In the genomic region with DNA sequence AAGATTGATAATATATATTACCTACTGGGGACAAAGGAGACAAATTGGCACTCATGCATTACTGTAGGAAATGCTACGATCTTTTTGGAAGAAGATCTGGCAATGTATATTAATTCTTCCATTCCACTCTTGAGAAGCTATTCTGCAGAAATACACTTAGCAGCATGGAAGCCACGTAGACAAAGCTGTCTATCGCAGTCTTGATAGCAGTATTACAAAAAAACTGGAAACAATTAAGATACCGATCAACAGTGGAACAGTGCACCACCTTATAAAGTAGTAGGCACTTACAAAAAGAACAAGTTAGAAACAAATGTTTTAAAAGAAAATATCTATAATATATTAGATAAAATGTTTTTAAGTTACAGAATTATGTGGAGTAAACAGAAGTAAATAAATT, we compare ENCODE assay signal across 24 cellular contexts.
"Had no signal": no experiment of that assay in that cellular context is flagged by ENCODE, and none has a peak within 500 bp of the region (broad histone marks: within the 10 kb centered on the region; RNA-seq: fewer than 3 reads in every experiment).

No MANE protein-coding gene starts in this region.

- H3K27me3 ChIP-seq: colonic mucosa, dorsolateral prefrontal cortex, esophagus muscularis mucosa, esophagus squamous epithelium, foreskin keratinocyte, gastrocnemius medialis, gastroesophageal sphincter, heart left ventricle, heart right ventricle had no signal

- H3K27ac ChIP-seq: colonic mucosa, coronary artery, dorsolateral prefrontal cortex, epithelial cell of prostate, esophagus muscularis mucosa, esophagus squamous epithelium, foreskin keratinocyte, gastrocnemius medialis, gastroesophageal sphincter, heart left ventricle, heart right ventricle had no signal

- H3K4me3 ChIP-seq: colonic mucosa, coronary artery, dorsolateral prefrontal cortex, esophagus muscularis mucosa, esophagus squamous epithelium, gastrocnemius medialis, gastroesophageal sphincter, heart left ventricle, heart right ventricle had no signal

- ATAC-seq: effector memory CD8-positive, alpha-beta T cell; esophagus mucosa; foreskin keratinocyte; gastrocnemius medialis; gastroesophageal sphincter; heart left ventricle; heart right ventricle had no signal

- DNase-seq: colonic mucosa; cortex of kidney; dermis blood vessel endothelial cell; dorsolateral prefrontal cortex; effector CD4-positive, alpha-beta T cell; effector CD8-positive, alpha-beta T cell; effector memory CD4-positive, alpha-beta T cell; effector memory CD8-positive, alpha-beta T cell; endodermal cell; erythroblast; esophagus squamous epithelium; foreskin fibroblast; foreskin keratinocyte; foreskin melanocyte; gastrocnemius medialis; glutamatergic neuron; head of caudate nucleus; heart left ventricle; heart right ventricle had no signal

- H3K4me1 ChIP-seq: colonic mucosa, foreskin keratinocyte, gastrocnemius medialis, heart left ventricle, heart right ventricle had no signal

- H3K36me3 ChIP-seq: colonic mucosa, esophagus muscularis mucosa, esophagus squamous epithelium, gastrocnemius medialis, gastroesophageal sphincter, heart left ventricle, heart right ventricle had no signal

- H3K9me3 ChIP-seq: colonic mucosa, esophagus muscularis mucosa, esophagus squamous epithelium, gastrocnemius medialis, gastroesophageal sphincter, heart left ventricle, heart right ventricle had no signal
